ENCODE assay signal across 2 cellular contexts in the genomic region with DNA sequence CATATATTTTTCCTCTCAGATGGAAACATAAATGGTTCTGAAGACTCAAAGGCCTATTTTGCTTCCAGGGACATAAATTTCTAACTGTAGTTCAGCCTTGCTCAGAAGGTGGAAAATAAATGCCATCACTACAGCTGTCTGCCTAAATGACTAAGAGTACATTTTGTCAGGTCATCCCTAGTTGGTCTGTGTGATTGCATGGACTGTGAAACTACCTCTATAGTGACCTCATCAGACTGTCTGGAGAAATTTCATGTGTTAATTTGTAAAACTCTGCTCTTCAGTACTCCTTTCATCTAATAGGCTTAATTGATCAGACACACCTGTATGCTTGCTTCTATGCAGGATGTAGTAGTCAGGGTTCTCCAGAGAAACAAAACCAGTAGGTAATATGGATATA.
TF ChIP-seq lines count a peak whose summit lies in the region.

No MANE protein-coding gene starts in this region.

TF ChIP-seq in SK-N-SH, 30 proteins besides CTCF, POLR2A, EP300 and RAD21 (continued from another document):
- no peak for TF ChIP-seq EZH2phosphoT487 (IDR thresholded peaks at IDR 0.05; ENCODE audit: borderline replicate concordance, low read depth)
- no peak for TF ChIP-seq GABPA (IDR thresholded peaks at IDR 0.05; ENCODE audit: low read depth)
- TF ChIP-seq, protein P1, sequence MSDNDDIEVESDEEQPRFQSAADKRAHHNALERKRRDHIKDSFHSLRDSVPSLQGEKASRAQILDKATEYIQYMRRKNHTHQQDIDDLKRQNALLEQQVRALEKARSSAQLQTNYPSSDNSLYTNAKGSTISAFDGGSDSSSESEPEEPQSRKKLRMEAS (IDR thresholded peaks at IDR 0.05; ENCODE audit: low read depth): no peak
- no peak for TF ChIP-seq YY1 (IDR thresholded peaks at IDR 0.05; ENCODE audit: low read depth)
- TF ChIP-seq JUND (IDR thresholded peaks at IDR 0.05): no peak
- TF ChIP-seq ELF1 (IDR thresholded peaks at IDR 0.05): no peak
- no peak for TF ChIP-seq NRF1 (IDR thresholded peaks at IDR 0.05; ENCODE audit: low read depth, low read length)

TF ChIP-seq in SK-N-SH treated with all-trans-retinoic acid at 6 μM for 48 hours, 23 proteins besides CTCF, POLR2A, EP300 and RAD21 (continued from another document):
- TF ChIP-seq, protein P2, sequence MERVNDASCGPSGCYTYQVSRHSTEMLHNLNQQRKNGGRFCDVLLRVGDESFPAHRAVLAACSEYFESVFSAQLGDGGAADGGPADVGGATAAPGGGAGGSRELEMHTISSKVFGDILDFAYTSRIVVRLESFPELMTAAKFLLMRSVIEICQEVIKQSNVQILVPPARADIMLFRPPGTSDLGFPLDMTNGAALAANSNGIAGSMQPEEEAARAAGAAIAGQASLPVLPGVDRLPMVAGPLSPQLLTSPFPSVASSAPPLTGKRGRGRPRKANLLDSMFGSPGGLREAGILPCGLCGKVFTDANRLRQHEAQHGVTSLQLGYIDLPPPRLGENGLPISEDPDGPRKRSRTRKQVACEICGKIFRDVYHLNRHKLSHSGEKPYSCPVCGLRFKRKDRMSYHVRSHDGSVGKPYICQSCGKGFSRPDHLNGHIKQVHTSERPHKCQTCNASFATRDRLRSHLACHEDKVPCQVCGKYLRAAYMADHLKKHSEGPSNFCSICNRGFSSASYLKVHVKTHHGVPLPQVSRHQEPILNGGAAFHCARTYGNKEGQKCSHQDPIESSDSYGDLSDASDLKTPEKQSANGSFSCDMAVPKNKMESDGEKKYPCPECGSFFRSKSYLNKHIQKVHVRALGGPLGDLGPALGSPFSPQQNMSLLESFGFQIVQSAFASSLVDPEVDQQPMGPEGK (CRISPR knock-in tag; IDR thresholded peaks at IDR 0.05; ENCODE audit: borderline replicate concordance): no peak
- TF ChIP-seq ZC3H10 (CRISPR knock-in tag; IDR thresholded peaks at IDR 0.05) (no peak), OSR1 (CRISPR knock-in tag; IDR thresholded peaks at IDR 0.05) (no peak)
